Comparison of ENCODE assay signal across 1 cellular context in the genomic region with DNA sequence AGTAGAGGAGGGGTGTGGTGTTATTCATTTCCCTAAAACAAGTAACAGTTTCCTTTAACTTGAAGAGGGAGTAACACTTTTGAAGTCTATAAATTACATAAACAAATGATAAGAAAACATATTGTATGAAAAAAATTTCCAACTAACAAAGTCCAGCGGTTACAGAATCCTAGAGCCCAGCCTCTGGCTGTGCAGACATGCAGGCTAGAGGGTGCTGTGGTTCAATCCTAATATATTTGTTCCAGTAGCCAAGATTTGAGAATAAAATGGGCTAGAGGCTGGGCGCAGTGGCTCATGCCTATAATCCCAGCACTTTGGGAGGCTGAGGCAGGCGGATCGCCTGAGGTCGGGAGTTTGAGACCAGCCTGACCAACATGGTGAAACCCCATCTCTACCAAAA.
TF ChIP-seq lines count a peak whose summit lies in the region.

No MANE protein-coding gene starts in this region.

TF ChIP-seq in IMR-90, 13 proteins besides CTCF, POLR2A, EP300 and RAD21:
- TF ChIP-seq, protein P1, sequence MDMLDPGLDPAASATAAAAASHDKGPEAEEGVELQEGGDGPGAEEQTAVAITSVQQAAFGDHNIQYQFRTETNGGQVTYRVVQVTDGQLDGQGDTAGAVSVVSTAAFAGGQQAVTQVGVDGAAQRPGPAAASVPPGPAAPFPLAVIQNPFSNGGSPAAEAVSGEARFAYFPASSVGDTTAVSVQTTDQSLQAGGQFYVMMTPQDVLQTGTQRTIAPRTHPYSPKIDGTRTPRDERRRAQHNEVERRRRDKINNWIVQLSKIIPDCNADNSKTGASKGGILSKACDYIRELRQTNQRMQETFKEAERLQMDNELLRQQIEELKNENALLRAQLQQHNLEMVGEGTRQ (IDR thresholded peaks at IDR 0.05; ENCODE audit: low read depth, low read length): no peak
- no peak for TF ChIP-seq BHLHE40 (IDR thresholded peaks at IDR 0.05; ENCODE audit: low read depth, low read length)
- TF ChIP-seq CHD1 (IDR thresholded peaks at IDR 0.05; ENCODE audit: low read depth, low read length): no peak
- TF ChIP-seq, protein P2, sequence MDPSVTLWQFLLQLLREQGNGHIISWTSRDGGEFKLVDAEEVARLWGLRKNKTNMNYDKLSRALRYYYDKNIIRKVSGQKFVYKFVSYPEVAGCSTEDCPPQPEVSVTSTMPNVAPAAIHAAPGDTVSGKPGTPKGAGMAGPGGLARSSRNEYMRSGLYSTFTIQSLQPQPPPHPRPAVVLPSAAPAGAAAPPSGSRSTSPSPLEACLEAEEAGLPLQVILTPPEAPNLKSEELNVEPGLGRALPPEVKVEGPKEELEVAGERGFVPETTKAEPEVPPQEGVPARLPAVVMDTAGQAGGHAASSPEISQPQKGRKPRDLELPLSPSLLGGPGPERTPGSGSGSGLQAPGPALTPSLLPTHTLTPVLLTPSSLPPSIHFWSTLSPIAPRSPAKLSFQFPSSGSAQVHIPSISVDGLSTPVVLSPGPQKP (IDR thresholded peaks at IDR 0.05; ENCODE audit: borderline replicate concordance, low read depth, low read length): no peak
- no peak for TF ChIP-seq RFX5 (IDR thresholded peaks at IDR 0.05; ENCODE audit: low read depth, low read length)
